Comparison of ENCODE assay signal across 16 cellular contexts in genomic region chr10:13627459-13628310, GRCh38.
"Had no signal": no experiment of that assay in that cellular context is flagged by ENCODE, and none has a peak within 500 bp of the region (broad histone marks: within the 10 kb centered on the region; RNA-seq: fewer than 3 reads in every experiment).

No MANE protein-coding gene starts in this region.

- H3K27ac ChIP-seq: coronary artery, lower lobe of right lung, neutrophil, transverse colon had no signal

- H3K9me3 ChIP-seq: lower lobe of right lung, neutrophil, transverse colon had no signal

- H3K4me3 ChIP-seq: coronary artery, lower lobe of right lung, transverse colon had no signal

- DNase-seq: activated CD4-positive, CD25-positive, alpha-beta regulatory T cell; activated effector memory CD4-positive, alpha-beta T cell treated with anti-CD3 and anti-CD28 coated beads, Interleukin-2, amount 50 U/mL, for 16 hours; activated naive CD8-positive, alpha-beta T cell treated with anti-CD3 and anti-CD28 coated beads for 36 hours; caudate nucleus; effector CD4-positive, alpha-beta T cell; hypothalamus; immature natural killer cell; left cardiac atrium; lower lobe of right lung; naive B cell; right cardiac atrium; stimulated activated naive B cell treated with anti-CD40 and anti-IgM and Interleukin-4, amounts not matched to agents 10 μg/mL and 1 μg/mL and 100 μg/mL, for 72 hours; transverse colon had no signal

- H3K4me1 ChIP-seq: lower lobe of right lung had no signal

- FAIRE-seq: astrocyte had no signal

- ATAC-seq: left cardiac atrium; right cardiac atrium; stimulated activated naive B cell treated with anti-CD40 and anti-IgM and Interleukin-4, amounts not matched to agents 10 μg/mL and 1 μg/mL and 100 μg/mL, for 72 hours had no signal

- H3K27me3 ChIP-seq: neutrophil, transverse colon had no signal
